Comparison of ENCODE assay signal across 12 cellular contexts in the genomic region with DNA sequence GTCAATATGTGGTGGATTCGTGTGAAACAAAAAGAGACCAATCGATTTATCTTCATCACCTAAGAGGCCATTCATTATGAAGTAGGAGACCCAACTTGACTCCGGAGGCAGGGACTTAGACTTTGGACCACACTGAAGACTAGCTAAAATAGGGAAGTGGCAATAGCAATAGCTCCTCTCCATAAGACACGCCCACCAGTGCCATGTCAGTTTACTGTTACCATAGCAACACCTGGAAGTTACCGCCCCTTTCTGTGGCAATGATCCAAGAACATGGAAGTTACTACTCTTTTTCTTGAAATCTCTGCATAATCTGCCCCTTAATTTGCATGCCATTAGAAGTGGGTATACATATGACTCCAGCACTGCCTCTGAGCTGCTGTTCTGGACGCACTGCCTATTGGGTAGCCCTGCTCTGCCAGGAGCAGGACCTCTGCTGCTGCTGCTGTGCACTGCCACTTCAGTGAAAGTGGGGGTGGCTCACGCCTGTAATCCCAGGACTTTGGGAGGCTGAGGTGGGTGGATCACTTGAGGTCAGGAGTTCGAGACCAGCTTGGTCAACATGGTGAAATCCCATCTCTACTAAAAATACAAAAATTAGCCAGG.
DNase-seq lines count a peak whose midpoint lies in the region; ATAC-seq, FAIRE-seq and TF ChIP-seq lines count a peak whose summit lies in the region.
"Had no signal": no experiment of that assay in that cellular context is flagged by ENCODE, and none has a peak within 500 bp of the region (broad histone marks: within the 10 kb centered on the region; RNA-seq: fewer than 3 reads in every experiment).

No MANE protein-coding gene starts in this region.

- no peaks in the 10 kb centered on the region for H3K9me3 ChIP-seq in small intestine (ENCODE audit: control insufficient read depth, low read depth)

- TF ChIP-seq CTCF in cardiac fibroblast (IDR thresholded peaks at IDR 0.05; ENCODE audit: low read depth, low read length), result no peak
- TF ChIP-seq CTCF in CD14-positive monocyte (IDR thresholded peaks at IDR 0.05), result no peak

- no peaks in the 10 kb centered on the region for H3K36me3 ChIP-seq in small intestine (ENCODE audit: control insufficient read depth in 2 of 2, insufficient read depth in 2 of 2, low read length in 2 of 2)
- H3K36me3 ChIP-seq: WERI-Rb-1 had no signal

- H3K27me3 Mint-ChIP-seq in CD14-positive monocyte (ENCODE audit: low read depth in 3 of 3), result peaks cover 0 to 3% (median 2%) of the 10 kb centered on the region in 3 donors

- no peak overlapping the region for H3K27ac Mint-ChIP-seq in CD14-positive monocyte
- H3K27ac Mint-ChIP-seq: stimulated activated memory B cell treated with anti-CD40 and anti-IgM and Interleukin-4, amounts not matched to agents 10 μg/mL and 1 μg/mL and 100 μg/mL, for 72 hours had no signal

- no peaks in the 10 kb centered on the region for H3K4me1 ChIP-seq in small intestine (ENCODE audit: control insufficient read depth in 2 of 2, insufficient read depth in 1 of 2, low read depth in 1 of 2, low read length in 1 of 2)

- H3K4me3 ChIP-seq in cardiac fibroblast (replicated peaks in 1 of 2; ENCODE audit: low read depth in 2 of 2, low read length in 2 of 2) (no peak overlapping the region), small intestine (ENCODE audit: low read depth in 1 of 2, low read length in 2 of 2) (no peak overlapping the region)

- no peak for ATAC-seq in HG02938 (IDR thresholded peaks at IDR 0.05; ENCODE audit: unreplicated experiment)
- ATAC-seq in GM21576 (IDR thresholded peaks at IDR 0.05; ENCODE audit: unreplicated experiment), result no peak
- ATAC-seq: stimulated activated memory B cell treated with anti-CD40 and anti-IgM and Interleukin-4, amounts not matched to agents 10 μg/mL and 1 μg/mL and 100 μg/mL, for 72 hours had no signal

- H3K4me3 Mint-ChIP-seq in CD14-positive monocyte, result no peak overlapping the region
- H3K4me3 Mint-ChIP-seq: stimulated activated memory B cell treated with anti-CD40 and anti-IgM and Interleukin-4, amounts not matched to agents 10 μg/mL and 1 μg/mL and 100 μg/mL, for 72 hours had no signal

- no peak overlapping the region for H3K27ac ChIP-seq in small intestine (ENCODE audit: low read depth in 1 of 2, low read length in 1 of 2)
- H3K27ac ChIP-seq: WERI-Rb-1 had no signal

- peaks cover 0 to 7% (median 0%) of the 10 kb centered on the region in 7 donors for H3K9me3 Mint-ChIP-seq in CD14-positive monocyte

- no peak for FAIRE-seq in small intestine (lab: Jason Lieb, UNC)

- H3K4me1 Mint-ChIP-seq in CD14-positive monocyte, result peaks cover 17% of the 10 kb centered on the region
- H3K4me1 Mint-ChIP-seq: stimulated activated memory B cell treated with anti-CD40 and anti-IgM and Interleukin-4, amounts not matched to agents 10 μg/mL and 1 μg/mL and 100 μg/mL, for 72 hours had no signal

- intact Hi-C loops in CD14-positive monocyte (cut with micrococcal nuclease), result no loop called here

- H3K27me3 ChIP-seq in small intestine (ENCODE audit: control insufficient read depth in 2 of 2, insufficient read depth in 2 of 2, low read length in 2 of 2), result peaks cover 0 to 2% of the 10 kb centered on the region in 2 donors

- no peaks in the 10 kb centered on the region for H3K36me3 Mint-ChIP-seq in CD14-positive monocyte
- H3K36me3 Mint-ChIP-seq: stimulated activated memory B cell treated with anti-CD40 and anti-IgM and Interleukin-4, amounts not matched to agents 10 μg/mL and 1 μg/mL and 100 μg/mL, for 72 hours had no signal

- 46 to 83% (median 67%) methylated on average over 8 of the region's 8 CpGs for WGBS in small intestine, 3 donors

- DNase-seq in NCI-H524 (lab: John Stamatoyannopoulos, UW) (peak; percentile 27 to 42), NCI-H524 treated with DMSO at 0.1 percent for 48 hours (lab: John Stamatoyannopoulos, UW) (no peak), NCI-H774 (lab: John Stamatoyannopoulos, UW) (peak; percentile 24), cardiac fibroblast (ENCODE audit: low read depth in 2 of 2) (peak; percentile 21 to 24), small intestine (peak; percentile 53), CD14-positive monocyte (ENCODE audit: low spot score) (no peak)
- DNase-seq: activated T-cell treated with anti-CD3 and anti-CD28 coated beads, Interleukin-2, amount 50 U/mL, for 1 hour; stimulated activated CD4-positive, alpha-beta T cell treated with anti-CD3 and anti-CD28 coated beads, Interleukin-15, amount 100 ng/mL, for 24 hours; WERI-Rb-1 had no signal

Comparison
In these comparisons a context has a peak if more than half of its experiments do, and no peak if none do; other contexts are left out.
1. DNase-seq: peak in NCI-H524 (2 of 2), NCI-H774 (single experiment), cardiac fibroblast (2 of 2) and small intestine (single experiment); none in NCI-H524 treated with DMSO at 0.1 percent for 48 hours (single experiment) and CD14-positive monocyte (single experiment).